ENCODE assay signal across 33 cellular contexts in genomic region chr13:59281453-59281852, GRCh38.
"Had no signal": no experiment of that assay in that cellular context is flagged by ENCODE, and none has a peak within 500 bp of the region (broad histone marks: within the 10 kb centered on the region; RNA-seq: fewer than 3 reads in every experiment).

No MANE protein-coding gene starts in this region.

- H3K9me3 ChIP-seq: MG63 had no signal

- H3K4me3 ChIP-seq: MG63 had no signal

- DNase-seq: Karpas-422, Kasumi-1, MG63, MM.1S, MV-4-11, NCI-H1048, NCI-H1092, NCI-H1105, NCI-H1105 treated with DMSO at 0.1 percent for 48 hours, NCI-H1417, NCI-H1417 treated with DMSO at 0.1 percent for 48 hours, NCI-H1436, NCI-H1436 treated with DMSO at 0.1 percent for 48 hours, NCI-H146, NCI-H1694, NCI-H1694 treated with DMSO at 0.1 percent for 48 hours, NCI-H187, NCI-H187 treated with DMSO at 0.1 percent for 48 hours, NCI-H1930, NCI-H2029, NCI-H2029 treated with DMSO at 0.1 percent for 48 hours, NCI-H2081, NCI-H2081 treated with DMSO at 0.1 percent for 48 hours, NCI-H2107, NCI-H2171, NCI-H2171 treated with DMSO at 0.1 percent for 48 hours, NCI-H2227 treated with DMSO at 0.1 percent for 48 hours, NCI-H226, NCI-H345, NCI-H446, NCI-H446 treated with DMSO at 0.1 percent for 48 hours, NCI-H510A, NCI-H510A treated with DMSO at 0.1 percent for 48 hours had no signal

- H3K36me3 ChIP-seq: MG63 had no signal

- H3K27me3 ChIP-seq: MG63 had no signal
